Comparison of ENCODE assay signal across 2 cellular contexts in the genomic region with DNA sequence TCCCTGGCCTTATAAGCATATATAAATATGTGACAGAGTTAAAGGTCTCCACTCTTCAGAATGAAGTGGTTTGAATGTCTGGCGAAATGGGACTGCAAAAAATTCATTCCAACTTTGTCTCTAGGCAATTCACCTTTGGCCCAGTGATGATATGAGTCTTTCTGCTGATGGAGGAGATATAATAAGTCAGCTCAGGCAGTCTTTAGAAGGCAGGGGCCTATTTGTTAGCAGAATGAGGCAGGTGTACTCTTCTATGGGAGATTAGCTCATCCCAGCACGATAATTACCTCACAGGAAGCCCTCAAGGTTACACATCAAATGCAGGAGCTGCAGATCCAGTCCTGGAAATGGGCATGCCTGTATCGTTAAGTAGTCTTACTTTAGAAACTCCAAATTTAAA.
TF ChIP-seq lines count a peak whose summit lies in the region.

No MANE protein-coding gene starts in this region.

TF ChIP-seq in GM23338, 12 proteins besides CTCF, POLR2A, EP300 and RAD21 (continues in another document):
- TF ChIP-seq ZNF114 (CRISPR knock-in tag; IDR thresholded peaks at IDR 0.05) (no peak), JUNB (IDR thresholded peaks at IDR 0.05; ENCODE audit: unreplicated experiment) (no peak), EZH2phosphoT487 (IDR thresholded peaks at IDR 0.05; ENCODE audit: unreplicated experiment) (no peak), ZNF331 (CRISPR knock-in tag; IDR thresholded peaks at IDR 0.05; ENCODE audit: low read depth) (no peak), CREB1 (CRISPR knock-in tag; IDR thresholded peaks at IDR 0.05; ENCODE audit: low read depth) (no peak), NANOG (IDR thresholded peaks at IDR 0.05; ENCODE audit: borderline replicate concordance) (no peak), POLR2AphosphoS5 (IDR thresholded peaks at IDR 0.05; ENCODE audit: low read depth) (no peak), EZH2 (IDR thresholded peaks at IDR 0.05; ENCODE audit: low read depth, unreplicated experiment) (no peak), STAT1 (IDR thresholded peaks at IDR 0.05; ENCODE audit: unreplicated experiment) (no peak)
- TF ChIP-seq, protein P1, sequence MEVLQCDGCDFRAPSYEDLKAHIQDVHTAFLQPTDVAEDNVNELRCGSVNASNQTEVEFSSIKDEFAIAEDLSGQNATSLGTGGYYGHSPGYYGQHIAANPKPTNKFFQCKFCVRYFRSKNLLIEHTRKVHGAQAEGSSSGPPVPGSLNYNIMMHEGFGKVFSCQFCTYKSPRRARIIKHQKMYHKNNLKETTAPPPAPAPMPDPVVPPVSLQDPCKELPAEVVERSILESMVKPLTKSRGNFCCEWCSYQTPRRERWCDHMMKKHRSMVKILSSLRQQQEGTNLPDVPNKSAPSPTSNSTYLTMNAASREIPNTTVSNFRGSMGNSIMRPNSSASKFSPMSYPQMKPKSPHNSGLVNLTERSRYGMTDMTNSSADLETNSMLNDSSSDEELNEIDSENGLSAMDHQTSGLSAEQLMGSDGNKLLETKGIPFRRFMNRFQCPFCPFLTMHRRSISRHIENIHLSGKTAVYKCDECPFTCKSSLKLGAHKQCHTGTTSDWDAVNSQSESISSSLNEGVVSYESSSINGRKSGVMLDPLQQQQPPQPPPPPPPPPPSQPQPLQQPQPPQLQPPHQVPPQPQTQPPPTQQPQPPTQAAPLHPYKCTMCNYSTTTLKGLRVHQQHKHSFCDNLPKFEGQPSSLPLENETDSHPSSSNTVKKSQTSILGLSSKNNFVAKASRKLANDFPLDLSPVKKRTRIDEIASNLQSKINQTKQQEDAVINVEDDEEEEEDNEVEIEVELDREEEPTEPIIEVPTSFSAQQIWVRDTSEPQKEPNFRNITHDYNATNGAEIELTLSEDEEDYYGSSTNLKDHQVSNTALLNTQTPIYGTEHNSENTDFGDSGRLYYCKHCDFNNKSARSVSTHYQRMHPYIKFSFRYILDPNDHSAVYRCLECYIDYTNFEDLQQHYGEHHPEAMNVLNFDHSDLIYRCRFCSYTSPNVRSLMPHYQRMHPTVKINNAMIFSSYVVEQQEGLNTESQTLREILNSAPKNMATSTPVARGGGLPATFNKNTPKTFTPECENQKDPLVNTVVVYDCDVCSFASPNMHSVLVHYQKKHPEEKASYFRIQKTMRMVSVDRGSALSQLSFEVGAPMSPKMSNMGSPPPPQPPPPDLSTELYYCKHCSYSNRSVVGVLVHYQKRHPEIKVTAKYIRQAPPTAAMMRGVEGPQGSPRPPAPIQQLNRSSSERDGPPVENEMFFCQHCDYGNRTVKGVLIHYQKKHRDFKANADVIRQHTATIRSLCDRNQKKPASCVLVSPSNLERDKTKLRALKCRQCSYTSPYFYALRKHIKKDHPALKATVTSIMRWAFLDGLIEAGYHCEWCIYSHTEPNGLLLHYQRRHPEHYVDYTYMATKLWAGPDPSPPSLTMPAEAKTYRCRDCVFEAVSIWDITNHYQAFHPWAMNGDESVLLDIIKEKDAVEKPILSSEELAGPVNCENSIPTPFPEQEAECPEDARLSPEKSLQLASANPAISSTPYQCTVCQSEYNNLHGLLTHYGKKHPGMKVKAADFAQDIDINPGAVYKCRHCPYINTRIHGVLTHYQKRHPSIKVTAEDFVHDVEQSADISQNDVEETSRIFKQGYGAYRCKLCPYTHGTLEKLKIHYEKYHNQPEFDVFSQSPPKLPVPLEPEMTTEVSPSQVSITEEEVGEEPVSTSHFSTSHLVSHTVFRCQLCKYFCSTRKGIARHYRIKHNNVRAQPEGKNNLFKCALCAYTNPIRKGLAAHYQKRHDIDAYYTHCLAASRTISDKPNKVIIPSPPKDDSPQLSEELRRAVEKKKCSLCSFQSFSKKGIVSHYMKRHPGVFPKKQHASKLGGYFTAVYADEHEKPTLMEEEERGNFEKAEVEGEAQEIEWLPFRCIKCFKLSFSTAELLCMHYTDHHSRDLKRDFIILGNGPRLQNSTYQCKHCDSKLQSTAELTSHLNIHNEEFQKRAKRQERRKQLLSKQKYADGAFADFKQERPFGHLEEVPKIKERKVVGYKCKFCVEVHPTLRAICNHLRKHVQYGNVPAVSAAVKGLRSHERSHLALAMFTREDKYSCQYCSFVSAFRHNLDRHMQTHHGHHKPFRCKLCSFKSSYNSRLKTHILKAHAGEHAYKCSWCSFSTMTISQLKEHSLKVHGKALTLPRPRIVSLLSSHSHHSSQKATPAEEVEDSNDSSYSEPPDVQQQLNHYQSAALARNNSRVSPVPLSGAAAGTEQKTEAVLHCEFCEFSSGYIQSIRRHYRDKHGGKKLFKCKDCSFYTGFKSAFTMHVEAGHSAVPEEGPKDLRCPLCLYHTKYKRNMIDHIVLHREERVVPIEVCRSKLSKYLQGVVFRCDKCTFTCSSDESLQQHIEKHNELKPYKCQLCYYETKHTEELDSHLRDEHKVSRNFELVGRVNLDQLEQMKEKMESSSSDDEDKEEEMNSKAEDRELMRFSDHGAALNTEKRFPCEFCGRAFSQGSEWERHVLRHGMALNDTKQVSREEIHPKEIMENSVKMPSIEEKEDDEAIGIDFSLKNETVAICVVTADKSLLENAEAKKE (CRISPR knock-in tag; IDR thresholded peaks at IDR 0.05) = no peak
- TF ChIP-seq, protein P2, sequence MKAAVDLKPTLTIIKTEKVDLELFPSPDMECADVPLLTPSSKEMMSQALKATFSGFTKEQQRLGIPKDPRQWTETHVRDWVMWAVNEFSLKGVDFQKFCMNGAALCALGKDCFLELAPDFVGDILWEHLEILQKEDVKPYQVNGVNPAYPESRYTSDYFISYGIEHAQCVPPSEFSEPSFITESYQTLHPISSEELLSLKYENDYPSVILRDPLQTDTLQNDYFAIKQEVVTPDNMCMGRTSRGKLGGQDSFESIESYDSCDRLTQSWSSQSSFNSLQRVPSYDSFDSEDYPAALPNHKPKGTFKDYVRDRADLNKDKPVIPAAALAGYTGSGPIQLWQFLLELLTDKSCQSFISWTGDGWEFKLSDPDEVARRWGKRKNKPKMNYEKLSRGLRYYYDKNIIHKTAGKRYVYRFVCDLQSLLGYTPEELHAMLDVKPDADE (IDR thresholded peaks at IDR 0.05) = no peak

TF ChIP-seq in endothelial cell of umbilical vein, 7 proteins besides CTCF, POLR2A, EP300 and RAD21:
- TF ChIP-seq FOS (IDR thresholded peaks at IDR 0.05; ENCODE audit: borderline replicate concordance, insufficient read depth, low read length) (no peak), MYC (IDR thresholded peaks at IDR 0.05; ENCODE audit: low read depth, low read length) (no peak)
